In genomic region chr5:65481635-65482271, GRCh38 we compare ENCODE assay signal across 8 cellular contexts. TPM values are rescaled to one million over a fixed set of nuclear protein-coding genes. Genes with fewer than 3 reads are reported as not detected.
DNase-seq lines count a peak whose midpoint lies in the region; ATAC-seq and TF ChIP-seq lines count a peak whose summit lies in the region.

Gene ADAMTS6, minus strand, starts transcription at chr5:65481920. Its CDS starts 8,247 bp downstream, at chr5:65473673.

- ATAC-seq in GM18870 (IDR thresholded peaks at IDR 0.05; ENCODE audit: unreplicated experiment) (peak; percentile 60), HG03135 (IDR thresholded peaks at IDR 0.05; ENCODE audit: unreplicated experiment) (peak; percentile 75)

- H3K4me1 ChIP-seq in duodenal mucosa (ENCODE audit: control insufficient read depth in 1 of 2, insufficient read depth in 2 of 2, low read length in 2 of 2) (peaks cover 5 to 18% of the 10 kb centered on the region in 2 donors), liver (ENCODE audit: control insufficient read depth in 4 of 4, insufficient read depth in 4 of 4, low read length in 3 of 4) (peaks cover 3 to 30% (median 20%) of the 10 kb centered on the region in 4 donors)

- TF ChIP-seq CTCF in liver (IDR thresholded peaks at IDR 0.05; ENCODE audit: low read depth, low read length, missing input control), result no peak

- 0% methylated on average over 12 of the region's 12 CpGs for WGBS in liver

- peak; percentile 86 for DNase-seq in AG08396 (ENCODE audit: low spot score)
- peak; percentile 20 for DNase-seq in NCI-H524 treated with DMSO at 0.1 percent for 48 hours (lab: John Stamatoyannopoulos, UW)
- DNase-seq in activated CD4-positive, alpha-beta T cell treated with anti-CD3 and anti-CD28 coated beads, Interleukin-2, amount 50 U/mL, for 48 hours, result peak; percentile 77 to 81
- peak; percentile 74 for DNase-seq in stimulated activated CD4-positive, alpha-beta T cell treated with anti-CD3 and anti-CD28 coated beads, Interleukin-4, amount 100 ng/mL, for 1 hour

- H3K4me3 ChIP-seq in duodenal mucosa (ENCODE audit: low read depth in 1 of 2, low read length in 2 of 2) (peak within 1 kb of the TSS; percentile 72 to 95), liver (ENCODE audit: low read depth in 1 of 3, low read length in 3 of 3) (peak within 1 kb of the TSS; percentile 75 to 97 (median 82))

- H3K9me3 ChIP-seq in duodenal mucosa (ENCODE audit: control insufficient read depth in 1 of 2, low read length in 2 of 2), result no peaks in the 10 kb centered on the region
- H3K9me3 ChIP-seq in liver (ENCODE audit: control insufficient read depth in 4 of 4, low read length in 3 of 4), result no peaks in the 10 kb centered on the region

- no peaks in the 10 kb centered on the region for H3K27me3 ChIP-seq in duodenal mucosa (ENCODE audit: control insufficient read depth in 1 of 2, insufficient read depth in 2 of 2, low read length in 2 of 2)
- H3K27me3 ChIP-seq in liver (ENCODE audit: control insufficient read depth in 4 of 4, insufficient read depth in 4 of 4, low read length in 3 of 4), result no peaks in the 10 kb centered on the region

- H3K27ac ChIP-seq in duodenal mucosa (ENCODE audit: low read depth, low read length) (peak within 1 kb of the TSS; percentile 13), liver (ENCODE audit: low read depth in 1 of 2, low read length in 2 of 2) (peak within 1 kb of the TSS; percentile 94 to 98)

- TF ChIP-seq RAD21 in liver (IDR thresholded peaks at IDR 0.05), result peak; percentile 28 to 59

- H3K36me3 ChIP-seq in duodenal mucosa (ENCODE audit: control insufficient read depth in 1 of 2, insufficient read depth in 2 of 2, low read length in 2 of 2) (no peaks in the 10 kb centered on the region), liver (ENCODE audit: control insufficient read depth in 4 of 4, insufficient read depth in 3 of 4, low read depth in 1 of 4, low read length in 3 of 4) (no peaks in the 10 kb centered on the region)

- H3K9ac ChIP-seq in duodenal mucosa (ENCODE audit: low read depth in 1 of 2, low read length in 2 of 2) (peak within 1 kb of the TSS; percentile 58 to 69), liver (ENCODE audit: low read depth in 1 of 2, low read length in 2 of 2) (peak within 1 kb of the TSS; percentile 89 to 93)

TF ChIP-seq in liver, 16 proteins besides CTCF, POLR2A, EP300 and RAD21:
- TF ChIP-seq HNF4A (conservative IDR thresholded peaks at IDR 0.05), result peak in 1 of 2 donors; percentile 66
- peak; percentile 65 for TF ChIP-seq REST (IDR thresholded peaks at IDR 0.05)
- peak; percentile 14 for TF ChIP-seq TAF1 (conservative IDR thresholded peaks at IDR 0.05)
- TF ChIP-seq JUND (IDR thresholded peaks at IDR 0.05), result peak; percentile 80 to 83
- no peak for TF ChIP-seq FOXA1 (IDR thresholded peaks at IDR 0.05)
- peak; percentile 29 for TF ChIP-seq NR2F2 (IDR thresholded peaks at IDR 0.05)
- TF ChIP-seq RXRA (IDR thresholded peaks at IDR 0.05), result peak; percentile 50 to 73
- TF ChIP-seq EGR1 (IDR thresholded peaks at IDR 0.05; ENCODE audit: low read depth in 2 of 2), result no peak
- TF ChIP-seq SP1 (IDR thresholded peaks at IDR 0.05), result peak; percentile 55
- peak; percentile 28 for TF ChIP-seq ZBTB33 (IDR thresholded peaks at IDR 0.05)
- TF ChIP-seq HNF4G (IDR thresholded peaks at IDR 0.05), result no peak
- TF ChIP-seq YY1 (IDR thresholded peaks at IDR 0.05), result no peak
- TF ChIP-seq FOXA2 (IDR thresholded peaks at IDR 0.05), result no peak
- no peak for TF ChIP-seq GABPA (IDR thresholded peaks at IDR 0.05 in 1 of 2, conservative IDR thresholded peaks at IDR 0.05 in 1 of 2)
- TF ChIP-seq ATF3 (IDR thresholded peaks at IDR 0.05), result no peak
- TF ChIP-seq MAX (IDR thresholded peaks at IDR 0.05), result peak; percentile 67

RNA-seq across cellular contexts. Expression of gene ADAMTS6, which starts in this region (rescaled TPM):
- 1 to 10 TPM in 1 of 2 donors, under 1 TPM in 1; 0.92 to 2.0 TPM for total RNA-seq in liver
- polyA plus RNA-seq in liver, result under 1 TPM; 0.06 to 0.26 TPM

Comparison
In these comparisons a context has a peak if more than half of its experiments do, and no peak if none do; other contexts are left out.
1. Peak in every context shown above with its lines: DNase-seq, ATAC-seq, H3K4me3 ChIP-seq and H3K27ac ChIP-seq.
2. DNase-seq: peak in every context shown above with its lines; median percentile 86 in AG08396; 79 in activated CD4-positive, alpha-beta T cell treated with anti-CD3 and anti-CD28 coated beads, Interleukin-2, amount 50 U/mL, for 48 hours; 74 in stimulated activated CD4-positive, alpha-beta T cell treated with anti-CD3 and anti-CD28 coated beads, Interleukin-4, amount 100 ng/mL, for 1 hour; 20 in NCI-H524 treated with DMSO at 0.1 percent for 48 hours.